Comparison of ENCODE assay signal across 1 cellular context in the genomic region with DNA sequence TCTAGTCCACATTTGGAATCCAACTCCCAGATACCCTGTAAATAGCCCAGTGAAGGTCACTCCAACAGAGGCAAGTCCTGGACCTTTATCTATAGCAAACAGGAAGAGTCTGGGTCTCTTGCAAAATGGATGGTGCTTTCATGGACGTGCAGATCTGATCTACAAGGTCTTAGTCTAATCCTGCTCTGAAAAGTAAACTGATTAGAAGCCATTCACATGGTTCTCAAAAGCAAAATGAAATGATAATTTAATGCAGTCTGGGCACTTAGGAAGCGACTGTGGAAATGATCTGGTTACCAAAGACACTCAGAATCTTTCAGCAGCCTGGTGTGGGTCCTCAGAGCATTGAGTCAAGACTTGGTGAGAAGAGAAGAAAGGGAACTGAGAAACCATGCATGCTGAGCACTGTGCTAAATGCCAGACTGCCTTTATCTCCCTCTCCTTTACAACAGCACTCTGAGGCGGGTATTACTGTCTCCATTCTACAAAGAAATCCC.
A peak's percentile ranks its signal among the peaks of the same experiment; 100 is the strongest.
TF ChIP-seq lines count a peak whose summit lies in the region.

No MANE protein-coding gene starts in this region.

TF ChIP-seq in HepG2, 621 proteins besides CTCF, POLR2A, EP300 and RAD21 (continued from another document and continues in another):
- TF ChIP-seq PAXIP1 (CRISPR knock-in tag; conservative IDR thresholded peaks at IDR 0.05) (peak; percentile 84), FOXJ3 (CRISPR knock-in tag; IDR thresholded peaks at IDR 0.05; ENCODE audit: borderline replicate concordance) (peak; percentile 61; the same call in 1 of the 2 replicates), PTBP1 (IDR thresholded peaks at IDR 0.05; ENCODE audit: low read depth, low read length, poor library complexity, severe bottlenecking) (no peak), CEBPG (CRISPR knock-in tag; IDR thresholded peaks at IDR 0.05) (peak; percentile 56), BORCS8-MEF2B (CRISPR knock-in tag; IDR thresholded peaks at IDR 0.05) (no peak), MBD4 (IDR thresholded peaks at IDR 0.05; ENCODE audit: borderline replicate concordance, low read length) (no peak), KLF15 (CRISPR knock-in tag; IDR thresholded peaks at IDR 0.05; ENCODE audit: borderline replicate concordance) (no peak), ZNF788 (CRISPR knock-in tag; IDR thresholded peaks at IDR 0.05; ENCODE audit: borderline replicate concordance) (no peak; the same call in 1 of the 2 replicates), ELK4 (CRISPR knock-in tag; IDR thresholded peaks at IDR 0.05; ENCODE audit: borderline replicate concordance) (no peak), SRY (CRISPR knock-in tag; IDR thresholded peaks at IDR 0.05) (no peak; the same call in 1 of the 2 replicates), GABPA (IDR thresholded peaks at IDR 0.05; ENCODE audit: low read depth, low read length) (no peak), GABPA (CRISPR knock-in tag; IDR thresholded peaks at IDR 0.05; ENCODE audit: low read depth) (0 out of 2 replicates have a peak, but pooled peaks have one; percentile 18), GTF3A (CRISPR knock-in tag; conservative IDR thresholded peaks at IDR 0.05) (no peak), ZNF496 (CRISPR knock-in tag; IDR thresholded peaks at IDR 0.05; ENCODE audit: insufficient replicate concordance) (no peak), ATF7 (IDR thresholded peaks at IDR 0.05) (no peak), ATF7 (CRISPR knock-in tag; IDR thresholded peaks at IDR 0.05) (no peak), FOXC1 (CRISPR knock-in tag; IDR thresholded peaks at IDR 0.05; ENCODE audit: borderline replicate concordance) (no peak), HDAC2 (CRISPR knock-in tag; IDR thresholded peaks at IDR 0.05) (peak; percentile 61; the same call in 1 of the 2 replicates), PHF20 (CRISPR knock-in tag; IDR thresholded peaks at IDR 0.05) (no peak), PHF8 (CRISPR knock-in tag; IDR thresholded peaks at IDR 0.05) (no peak), SMYD3 (CRISPR knock-in tag; IDR thresholded peaks at IDR 0.05) (no peak), ARID5B (CRISPR knock-in tag; IDR thresholded peaks at IDR 0.05) (peak; percentile 73), HOXA7 (CRISPR knock-in tag; IDR thresholded peaks at IDR 0.05) (no peak), ZNF251 (CRISPR knock-in tag; IDR thresholded peaks at IDR 0.05) (no peak), MBNL3 (CRISPR knock-in tag; conservative IDR thresholded peaks at IDR 0.05) (no peak), SALL1 (CRISPR knock-in tag; IDR thresholded peaks at IDR 0.05) (peak; percentile 57; the same call in 1 of the 2 replicates), JUNB (CRISPR knock-in tag; IDR thresholded peaks at IDR 0.05; ENCODE audit: borderline replicate concordance) (no peak), SIX1 (CRISPR knock-in tag; IDR thresholded peaks at IDR 0.05; ENCODE audit: borderline replicate concordance) (peak; percentile 28; the same call in 1 of the 2 replicates), ZNF567 (CRISPR knock-in tag; IDR thresholded peaks at IDR 0.05; ENCODE audit: borderline replicate concordance) (no peak), NR2C2 (CRISPR knock-in tag; IDR thresholded peaks at IDR 0.05; ENCODE audit: borderline replicate concordance) (no peak), GATA4 (IDR thresholded peaks at IDR 0.05; ENCODE audit: borderline replicate concordance, low read depth) (peak; percentile 71; the same call in 1 of the 2 replicates), ZNF225 (CRISPR knock-in tag; IDR thresholded peaks at IDR 0.05) (no peak), ZMYM4 (CRISPR knock-in tag; IDR thresholded peaks at IDR 0.05) (peak; percentile 57; the same call in 1 of the 2 replicates), MEIS2 (CRISPR knock-in tag; IDR thresholded peaks at IDR 0.05) (no peak)
- TF ChIP-seq, protein P1, sequence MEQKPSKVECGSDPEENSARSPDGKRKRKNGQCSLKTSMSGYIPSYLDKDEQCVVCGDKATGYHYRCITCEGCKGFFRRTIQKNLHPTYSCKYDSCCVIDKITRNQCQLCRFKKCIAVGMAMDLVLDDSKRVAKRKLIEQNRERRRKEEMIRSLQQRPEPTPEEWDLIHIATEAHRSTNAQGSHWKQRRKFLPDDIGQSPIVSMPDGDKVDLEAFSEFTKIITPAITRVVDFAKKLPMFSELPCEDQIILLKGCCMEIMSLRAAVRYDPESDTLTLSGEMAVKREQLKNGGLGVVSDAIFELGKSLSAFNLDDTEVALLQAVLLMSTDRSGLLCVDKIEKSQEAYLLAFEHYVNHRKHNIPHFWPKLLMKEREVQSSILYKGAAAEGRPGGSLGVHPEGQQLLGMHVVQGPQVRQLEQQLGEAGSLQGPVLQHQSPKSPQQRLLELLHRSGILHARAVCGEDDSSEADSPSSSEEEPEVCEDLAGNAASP (CRISPR knock-in tag; IDR thresholded peaks at IDR 0.05; ENCODE audit: borderline replicate concordance): no peak
- TF ChIP-seq, protein P2, sequence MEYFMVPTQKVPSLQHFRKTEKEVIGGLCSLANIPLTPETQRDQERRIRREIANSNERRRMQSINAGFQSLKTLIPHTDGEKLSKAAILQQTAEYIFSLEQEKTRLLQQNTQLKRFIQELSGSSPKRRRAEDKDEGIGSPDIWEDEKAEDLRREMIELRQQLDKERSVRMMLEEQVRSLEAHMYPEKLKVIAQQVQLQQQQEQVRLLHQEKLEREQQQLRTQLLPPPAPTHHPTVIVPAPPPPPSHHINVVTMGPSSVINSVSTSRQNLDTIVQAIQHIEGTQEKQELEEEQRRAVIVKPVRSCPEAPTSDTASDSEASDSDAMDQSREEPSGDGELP (IDR thresholded peaks at IDR 0.05; ENCODE audit: borderline replicate concordance, low read depth): no peak
- TF ChIP-seq, protein P3, sequence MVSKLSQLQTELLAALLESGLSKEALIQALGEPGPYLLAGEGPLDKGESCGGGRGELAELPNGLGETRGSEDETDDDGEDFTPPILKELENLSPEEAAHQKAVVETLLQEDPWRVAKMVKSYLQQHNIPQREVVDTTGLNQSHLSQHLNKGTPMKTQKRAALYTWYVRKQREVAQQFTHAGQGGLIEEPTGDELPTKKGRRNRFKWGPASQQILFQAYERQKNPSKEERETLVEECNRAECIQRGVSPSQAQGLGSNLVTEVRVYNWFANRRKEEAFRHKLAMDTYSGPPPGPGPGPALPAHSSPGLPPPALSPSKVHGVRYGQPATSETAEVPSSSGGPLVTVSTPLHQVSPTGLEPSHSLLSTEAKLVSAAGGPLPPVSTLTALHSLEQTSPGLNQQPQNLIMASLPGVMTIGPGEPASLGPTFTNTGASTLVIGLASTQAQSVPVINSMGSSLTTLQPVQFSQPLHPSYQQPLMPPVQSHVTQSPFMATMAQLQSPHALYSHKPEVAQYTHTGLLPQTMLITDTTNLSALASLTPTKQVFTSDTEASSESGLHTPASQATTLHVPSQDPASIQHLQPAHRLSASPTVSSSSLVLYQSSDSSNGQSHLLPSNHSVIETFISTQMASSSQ (IDR thresholded peaks at IDR 0.05; ENCODE audit: low read depth): no peak
- TF ChIP-seq, protein P3 (CRISPR knock-in tag; IDR thresholded peaks at IDR 0.05; ENCODE audit: borderline replicate concordance): no peak; the same call in 1 of the 2 replicates
- TF ChIP-seq, protein P4, sequence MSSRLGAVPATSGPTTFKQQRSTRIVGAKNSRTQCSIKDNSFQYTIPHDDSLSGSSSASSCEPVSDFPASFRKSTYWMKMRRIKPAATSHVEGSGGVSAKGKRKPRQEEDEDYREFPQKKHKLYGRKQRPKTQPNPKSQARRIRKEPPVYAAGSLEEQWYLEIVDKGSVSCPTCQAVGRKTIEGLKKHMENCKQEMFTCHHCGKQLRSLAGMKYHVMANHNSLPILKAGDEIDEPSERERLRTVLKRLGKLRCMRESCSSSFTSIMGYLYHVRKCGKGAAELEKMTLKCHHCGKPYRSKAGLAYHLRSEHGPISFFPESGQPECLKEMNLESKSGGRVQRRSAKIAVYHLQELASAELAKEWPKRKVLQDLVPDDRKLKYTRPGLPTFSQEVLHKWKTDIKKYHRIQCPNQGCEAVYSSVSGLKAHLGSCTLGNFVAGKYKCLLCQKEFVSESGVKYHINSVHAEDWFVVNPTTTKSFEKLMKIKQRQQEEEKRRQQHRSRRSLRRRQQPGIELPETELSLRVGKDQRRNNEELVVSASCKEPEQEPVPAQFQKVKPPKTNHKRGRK (CRISPR knock-in tag; IDR thresholded peaks at IDR 0.05): no peak
- TF ChIP-seq, protein P5, sequence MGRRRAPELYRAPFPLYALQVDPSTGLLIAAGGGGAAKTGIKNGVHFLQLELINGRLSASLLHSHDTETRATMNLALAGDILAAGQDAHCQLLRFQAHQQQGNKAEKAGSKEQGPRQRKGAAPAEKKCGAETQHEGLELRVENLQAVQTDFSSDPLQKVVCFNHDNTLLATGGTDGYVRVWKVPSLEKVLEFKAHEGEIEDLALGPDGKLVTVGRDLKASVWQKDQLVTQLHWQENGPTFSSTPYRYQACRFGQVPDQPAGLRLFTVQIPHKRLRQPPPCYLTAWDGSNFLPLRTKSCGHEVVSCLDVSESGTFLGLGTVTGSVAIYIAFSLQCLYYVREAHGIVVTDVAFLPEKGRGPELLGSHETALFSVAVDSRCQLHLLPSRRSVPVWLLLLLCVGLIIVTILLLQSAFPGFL (CRISPR knock-in tag; IDR thresholded peaks at IDR 0.05): no peak
